ENCODE assay signal across 8 cellular contexts in the genomic region with DNA sequence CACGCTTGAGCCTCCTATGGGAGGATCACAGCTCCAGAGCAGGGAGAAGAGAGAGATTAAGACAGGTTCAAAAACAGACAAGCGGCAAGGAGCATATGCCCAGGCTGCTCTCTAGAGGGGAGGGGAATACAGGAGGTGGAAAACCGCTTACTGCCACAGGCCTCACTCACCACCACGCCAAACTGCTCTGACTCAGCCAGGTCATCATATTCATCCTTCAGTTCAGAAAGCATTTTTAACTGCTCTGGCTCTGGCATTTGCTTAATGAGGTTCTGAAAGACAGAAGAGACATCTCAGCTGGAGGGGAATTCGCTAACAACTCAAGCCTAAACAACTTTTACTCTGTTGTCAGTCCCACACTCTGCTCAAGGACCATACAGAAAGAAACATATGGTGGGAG. TPM values are rescaled to one million over a fixed set of nuclear protein-coding genes. Genes with fewer than 3 reads are reported as not detected.
DNase-seq lines count a peak whose midpoint lies in the region; ATAC-seq, FAIRE-seq and TF ChIP-seq lines count a peak whose summit lies in the region.

No MANE protein-coding gene starts in this region.

- no peak overlapping the region for H3K4me2 ChIP-seq in keratinocyte (ENCODE audit: control insufficient read depth, extremely low read depth, insufficient read depth, low read depth, low read length)

- H3K4me3 Mint-ChIP-seq in stimulated activated naive CD8-positive, alpha-beta T cell treated with anti-CD3 and anti-CD28 coated beads, Interleukin-15, Interleukin-2, amounts not matched to agents 100 ng/mL and 50 ng/mL, for 24 hours: no peak overlapping the region
- H3K4me3 Mint-ChIP-seq in activated CD4-positive, alpha-beta memory T cell treated with anti-CD3 and anti-CD28 coated beads for 36 hours: no peak overlapping the region

- H3K4me3 ChIP-seq in keratinocyte (ENCODE audit: control insufficient read depth in 2 of 3, extremely low read depth in 1 of 3, insufficient read depth in 2 of 3, low read depth in 1 of 3, low read length in 3 of 3) (no peak overlapping the region), aorta (ENCODE audit: low read length in 2 of 2) (no peak overlapping the region)

- H3K4me1 ChIP-seq in keratinocyte (ENCODE audit: control insufficient read depth, extremely low read depth, insufficient read depth, low read length) (peaks cover 19% of the 10 kb centered on the region), aorta (ENCODE audit: control insufficient read depth in 1 of 2, insufficient read depth in 2 of 2, low read length in 2 of 2) (no peaks in the 10 kb centered on the region)

- H3K27ac Mint-ChIP-seq in stimulated activated naive CD8-positive, alpha-beta T cell treated with anti-CD3 and anti-CD28 coated beads, Interleukin-15, Interleukin-2, amounts not matched to agents 100 ng/mL and 50 ng/mL, for 24 hours: peak overlapping the region; percentile 76
- peak overlapping the region; percentile 59 for H3K27ac Mint-ChIP-seq in activated CD4-positive, alpha-beta memory T cell treated with anti-CD3 and anti-CD28 coated beads for 36 hours

- no peaks in the 10 kb centered on the region for H4K20me1 ChIP-seq in keratinocyte (ENCODE audit: control insufficient read depth, extremely low read depth, insufficient read depth, low read length)

- WGBS in aorta, 2 donors: 32 to 36% methylated on average over 5 of the region's 5 CpGs

- dilution Hi-C loops in keratinocyte (cut with MboI; ENCODE audit: extremely low pct_ligation_motif_present, low sequenced_read_pairs): no loop called here

- H3K36me3 Mint-ChIP-seq in stimulated activated naive CD8-positive, alpha-beta T cell treated with anti-CD3 and anti-CD28 coated beads, Interleukin-15, Interleukin-2, amounts not matched to agents 100 ng/mL and 50 ng/mL, for 24 hours (ENCODE audit: low read depth): peaks cover 26% of the 10 kb centered on the region
- peaks cover 45% of the 10 kb centered on the region for H3K36me3 Mint-ChIP-seq in activated CD4-positive, alpha-beta memory T cell treated with anti-CD3 and anti-CD28 coated beads for 36 hours

- peaks cover 13% of the 10 kb centered on the region for H3K4me1 Mint-ChIP-seq in stimulated activated naive CD8-positive, alpha-beta T cell treated with anti-CD3 and anti-CD28 coated beads, Interleukin-15, Interleukin-2, amounts not matched to agents 100 ng/mL and 50 ng/mL, for 24 hours (ENCODE audit: low read depth)
- H3K4me1 Mint-ChIP-seq in activated CD4-positive, alpha-beta memory T cell treated with anti-CD3 and anti-CD28 coated beads for 36 hours (ENCODE audit: low read depth): peaks cover 11% of the 10 kb centered on the region

- no peaks in the 10 kb centered on the region for H3K79me2 ChIP-seq in keratinocyte (ENCODE audit: control insufficient read depth, insufficient read depth, low read length)

- no peaks in the 10 kb centered on the region for H3K9me1 ChIP-seq in keratinocyte (ENCODE audit: control insufficient read depth, extremely low read depth, insufficient read depth, low read length)

- H2AFZ ChIP-seq in keratinocyte (ENCODE audit: control insufficient read depth, low read length): no peak overlapping the region

- no peak for DNase-seq in stimulated activated naive CD8-positive, alpha-beta T cell treated with anti-CD3 and anti-CD28 coated beads, Interleukin-15, Interleukin-2, amounts not matched to agents 100 U/mL and 50 U/mL, for 24 hours
- no peak for DNase-seq in activated CD4-positive, alpha-beta memory T cell treated with anti-CD3 and anti-CD28 coated beads for 36 hours
- DNase-seq in keratinocyte (ENCODE audit: low read depth, low spot score) (no peak), aorta (peak in 1 of 2 donors; percentile 58), SW480 (ENCODE audit: low spot score) (no peak), NCI-H2107 (lab: John Stamatoyannopoulos, UW) (no peak), NCI-H748 (lab: John Stamatoyannopoulos, UW; ENCODE audit: unreplicated experiment) (no peak)

- TF ChIP-seq CTCF in keratinocyte (optimal IDR thresholded peaks at IDR 0.05 in 1 of 3, IDR thresholded peaks at IDR 0.05 in 1 of 3, conservative IDR thresholded peaks at IDR 0.05 in 1 of 3; ENCODE audit: extremely low read depth in 1 of 3, insufficient read depth in 2 of 3, low read length in 3 of 3): no peak

- CTCF ChIA-PET in activated CD4-positive, alpha-beta memory T cell treated with anti-CD3 and anti-CD28 coated beads for 36 hours (lab: Charles Lee): interaction anchor here (0.6 to 9.1 kb wide), 5 partner anchors 16 to 550 kb away, joined by 4 to 139 read pairs (median 5); a partner anchor contains a TSS

- H3K9me3 ChIP-seq in keratinocyte (ENCODE audit: control insufficient read depth, low read depth, low read length) (no peaks in the 10 kb centered on the region), aorta (ENCODE audit: control insufficient read depth, low read length) (no peaks in the 10 kb centered on the region)

- no peak for ATAC-seq in stimulated activated naive CD8-positive, alpha-beta T cell treated with anti-CD3 and anti-CD28 coated beads, Interleukin-15, Interleukin-2, amounts not matched to agents 100 U/mL and 50 U/mL, for 24 hours
- no peak for ATAC-seq in aorta (ENCODE audit: low FRiP score)

- peak overlapping the region; percentile 39 for H3K9ac ChIP-seq in keratinocyte (ENCODE audit: control insufficient read depth, extremely low read depth, insufficient read depth, low read length)

- intact Hi-C loops in activated CD4-positive, alpha-beta memory T cell treated with anti-CD3 and anti-CD28 coated beads for 36 hours (cut with micrococcal nuclease): no loop called here
- intact Hi-C loops in aorta (cut with DNase I): loop anchor here (5.0 to 10.0 kb wide), 2 partner anchors 107 to 114 kb away; a partner anchor contains a TSS

- H3K9me3 Mint-ChIP-seq in stimulated activated naive CD8-positive, alpha-beta T cell treated with anti-CD3 and anti-CD28 coated beads, Interleukin-15, Interleukin-2, amounts not matched to agents 100 ng/mL and 50 ng/mL, for 24 hours: no peaks in the 10 kb centered on the region
- no peaks in the 10 kb centered on the region for H3K9me3 Mint-ChIP-seq in activated CD4-positive, alpha-beta memory T cell treated with anti-CD3 and anti-CD28 coated beads for 36 hours

- H3K27me3 ChIP-seq in keratinocyte (ENCODE audit: control insufficient read depth, extremely low read depth, insufficient read depth, low read length): no peaks in the 10 kb centered on the region
- H3K27me3 ChIP-seq in aorta (ENCODE audit: control insufficient read depth in 1 of 2, insufficient read depth in 2 of 2, low read length in 1 of 2): no peaks in the 10 kb centered on the region

- peak; percentile 55 for FAIRE-seq in keratinocyte (lab: Jason Lieb, UNC)

- no peaks in the 10 kb centered on the region for H3K27me3 Mint-ChIP-seq in stimulated activated naive CD8-positive, alpha-beta T cell treated with anti-CD3 and anti-CD28 coated beads, Interleukin-15, Interleukin-2, amounts not matched to agents 100 ng/mL and 50 ng/mL, for 24 hours
- no peaks in the 10 kb centered on the region for H3K27me3 Mint-ChIP-seq in activated CD4-positive, alpha-beta memory T cell treated with anti-CD3 and anti-CD28 coated beads for 36 hours

- H3K27ac ChIP-seq in keratinocyte (ENCODE audit: control insufficient read depth, insufficient read depth, low read length) (peak overlapping the region; percentile 37), aorta (ENCODE audit: low read depth in 1 of 2, low read length in 2 of 2) (peak overlapping the region; percentile 47 to 66)

- H3K36me3 ChIP-seq in keratinocyte (ENCODE audit: control insufficient read depth in 2 of 2, extremely low read depth in 1 of 2, insufficient read depth in 2 of 2, low read length in 2 of 2) (peaks cover 18 to 45% of the 10 kb centered on the region in 2 experiments), aorta (ENCODE audit: control insufficient read depth in 1 of 2, insufficient read depth in 2 of 2, low read length in 1 of 2) (peaks cover 2 to 9% of the 10 kb centered on the region in 2 donors)

- POLR2A ChIA-PET in activated CD4-positive, alpha-beta memory T cell treated with anti-CD3 and anti-CD28 coated beads for 36 hours (lab: Charles Lee): interaction anchor here (1.2 kb wide), 1 partner anchor 14 kb away, joined by 3 read pairs; no protein-coding TSS in a partner anchor

RNA-seq across cellular contexts. Expression of a gene that starts 40.1 kb away (rescaled TPM):
- not detected for total RNA-seq in activated CD4-positive, alpha-beta memory T cell treated with anti-CD3 and anti-CD28 coated beads for 36 hours
- 0.77 to 1.6 TPM (median 1.5 TPM) in 3 replicates for polyA plus RNA-seq in keratinocyte
- polyA plus RNA-seq in keratinocyte (2011; ENCODE audit: low read depth): 0.12 TPM
- polyA plus RNA-seq in keratinocyte (2011; cell fraction: cytosol; rRNA removed): 0.09 and 0.13 TPM in 2 replicates
- polyA plus RNA-seq in keratinocyte (2011; cell fraction: nucleus; rRNA removed): 2.5 and 2.7 TPM in 2 replicates
- 0.39 and 1.6 TPM in 2 replicates for polyA plus RNA-seq in keratinocyte (2012; ENCODE audit: low replicate concordance)
- polyA minus RNA-seq in keratinocyte: 4.0 to 6.2 TPM (median 5.4 TPM) in 3 replicates
- polyA minus RNA-seq in keratinocyte (2011; cell fraction: cytosol; rRNA and poly(A)+ RNA removed): 1.3 TPM
- 6.4 and 7.8 TPM in 2 replicates for polyA minus RNA-seq in keratinocyte (2011; cell fraction: nucleus; rRNA and poly(A)+ RNA removed)
- 1 to 10 TPM; 2.8 to 6.3 TPM for total RNA-seq in aorta
- under 1 TPM; 0.25 to 0.84 TPM for polyA plus RNA-seq in aorta

RNA-seq across cellular contexts. Expression of a gene that starts 44.2 kb away (rescaled TPM):
- not detected for total RNA-seq in activated CD4-positive, alpha-beta memory T cell treated with anti-CD3 and anti-CD28 coated beads for 36 hours
- 0.12 to 0.15 TPM (median 0.13 TPM) in 3 replicates for polyA plus RNA-seq in keratinocyte
- not detected for polyA plus RNA-seq in keratinocyte (2011; ENCODE audit: low read depth)
- polyA plus RNA-seq in keratinocyte (2011; cell fraction: cytosol; rRNA removed): 0.10 TPM in 1 of 2 replicates, not detected in the other
- polyA plus RNA-seq in keratinocyte (2011; cell fraction: nucleus; rRNA removed): 0.65 and 0.96 TPM in 2 replicates
- 0.15 and 0.37 TPM in 2 replicates for polyA plus RNA-seq in keratinocyte (2012; ENCODE audit: low replicate concordance)
- 1.8 to 3.7 TPM (median 2.6 TPM) in 3 replicates for polyA minus RNA-seq in keratinocyte
- polyA minus RNA-seq in keratinocyte (2011; cell fraction: cytosol; rRNA and poly(A)+ RNA removed): not detected
- polyA minus RNA-seq in keratinocyte (2011; cell fraction: nucleus; rRNA and poly(A)+ RNA removed): 1.4 and 3.3 TPM in 2 replicates
- total RNA-seq in aorta: 1 to 10 TPM; 2.8 to 6.1 TPM
- polyA plus RNA-seq in aorta: under 1 TPM; 0.05 to 0.38 TPM

RNA-seq across cellular contexts. Expression of a gene that starts 53.2 kb away (rescaled TPM):
- total RNA-seq in activated CD4-positive, alpha-beta memory T cell treated with anti-CD3 and anti-CD28 coated beads for 36 hours: not detected
- polyA plus RNA-seq in keratinocyte: 9.8 to 45.1 TPM (median 15.2 TPM) in 3 replicates
- 13.6 TPM for polyA plus RNA-seq in keratinocyte (2011; ENCODE audit: low read depth)
- 14.4 TPM in 2 replicates for polyA plus RNA-seq in keratinocyte (2011; cell fraction: cytosol; rRNA removed)
- polyA plus RNA-seq in keratinocyte (2011; cell fraction: nucleus; rRNA removed): 61.1 and 61.9 TPM in 2 replicates
- polyA plus RNA-seq in keratinocyte (2012; ENCODE audit: low replicate concordance): 54.2 and 60.9 TPM in 2 replicates
- 13.3 to 68.5 TPM (median 17.7 TPM) in 3 replicates for polyA minus RNA-seq in keratinocyte
- polyA minus RNA-seq in keratinocyte (2011; cell fraction: cytosol; rRNA and poly(A)+ RNA removed): 22.8 TPM
- polyA minus RNA-seq in keratinocyte (2011; cell fraction: nucleus; rRNA and poly(A)+ RNA removed): 59.0 and 78.7 TPM in 2 replicates
- total RNA-seq in aorta: 100 to 1,000 TPM in 1 of 2 donors, 10 to 100 TPM in 1; 67.3 to 116 TPM
- 10 to 100 TPM; 23.9 to 99.0 TPM for polyA plus RNA-seq in aorta

Comparison
In these comparisons a context has a peak if more than half of its experiments do, and no peak if none do; other contexts are left out.
1. RNA of a gene that starts 53.2 kb away (total RNA-seq): 67.3 to 116 TPM in aorta; not detected in activated CD4-positive, alpha-beta memory T cell treated with anti-CD3 and anti-CD28 coated beads for 36 hours; every median in the first group is over 10 times any median in the second.